Comparison of ENCODE assay signal across 8 cellular contexts in the genomic region with DNA sequence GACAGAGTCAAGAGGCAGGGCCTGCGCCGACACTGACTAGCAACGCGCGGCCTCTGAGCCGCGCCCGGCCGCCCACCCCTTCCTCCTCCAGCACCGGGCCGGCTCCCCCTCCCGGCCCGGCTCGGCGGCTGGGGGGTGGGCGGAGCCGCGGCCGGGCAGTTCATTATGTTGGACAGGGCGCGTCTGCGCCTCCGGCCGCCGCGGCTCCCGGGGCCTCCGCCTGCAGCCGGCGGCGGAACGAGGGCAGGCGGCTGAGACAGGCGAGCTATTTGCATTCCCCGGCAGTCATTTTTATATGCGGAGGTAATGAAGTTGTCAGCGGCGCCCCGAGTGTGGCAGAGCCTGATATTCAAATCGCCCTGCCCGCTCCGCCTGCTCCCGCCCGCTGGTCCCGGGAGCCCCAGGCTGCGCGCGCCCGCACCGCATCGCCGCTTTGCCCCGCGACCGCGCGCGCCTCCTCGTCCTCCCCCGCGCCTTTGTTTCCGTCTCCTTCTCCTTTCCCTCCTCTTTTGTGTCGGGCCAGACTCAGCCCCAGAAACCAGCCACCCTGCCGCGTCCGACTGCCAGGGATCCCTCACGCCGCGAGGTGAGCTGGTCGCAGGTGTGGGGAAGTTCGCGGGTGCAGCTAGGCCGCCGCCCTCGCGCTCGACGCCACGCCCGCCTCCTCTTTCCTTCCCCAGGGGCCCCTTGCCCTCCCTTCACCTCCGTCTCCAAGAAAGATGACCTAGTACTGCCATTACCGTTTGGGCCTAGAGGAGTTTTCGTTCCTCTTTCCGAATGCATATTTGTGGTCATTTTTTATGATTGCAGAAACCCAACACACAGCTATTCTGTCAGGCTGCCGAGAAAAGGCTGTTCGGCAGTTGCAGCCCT.
DNase-seq lines count a peak whose midpoint lies in the region; ATAC-seq, FAIRE-seq and TF ChIP-seq lines count a peak whose summit lies in the region.

No MANE protein-coding gene starts in this region.

- H3K4me1 Mint-ChIP-seq in astrocyte (ENCODE audit: low read depth, unreplicated experiment), result peaks cover 8% of the 10 kb centered on the region

- TF ChIP-seq CTCF in GM06990 (IDR thresholded peaks at IDR 0.05; ENCODE audit: insufficient read depth, low read length, poor library complexity, severe bottlenecking) (no peak), astrocyte (IDR thresholded peaks at IDR 0.05; ENCODE audit: insufficient read depth, low read depth, low read length) (no peak)

- H3K27ac Mint-ChIP-seq in astrocyte (ENCODE audit: unreplicated experiment), result peak overlapping the region; percentile 92

- peak overlapping the region; percentile 98 for H2AFZ ChIP-seq in astrocyte (ENCODE audit: low read depth, low read length)

- no peaks in the 10 kb centered on the region for H3K36me3 ChIP-seq in GM06990 (ENCODE audit: control insufficient read depth, insufficient read depth, low read length)
- no peaks in the 10 kb centered on the region for H3K36me3 ChIP-seq in astrocyte (ENCODE audit: insufficient read depth, low read length)

- H3K79me2 ChIP-seq in astrocyte (ENCODE audit: insufficient read depth, low read length), result no peaks in the 10 kb centered on the region

- no peaks in the 10 kb centered on the region for H3K9me3 ChIP-seq in astrocyte (ENCODE audit: insufficient read depth, low read depth, low read length)

- peak overlapping the region; percentile 65 for H3K9ac ChIP-seq in astrocyte (ENCODE audit: low read length)

- peaks cover 4% of the 10 kb centered on the region for H3K4me1 ChIP-seq in astrocyte (ENCODE audit: insufficient read depth, low read length)

- peak; percentile 94 for DNase-seq in GM06990 (ENCODE audit: extremely low read depth, insufficient read length)
- DNase-seq in Jurkat, Clone E6-1 (ENCODE audit: low read depth, low spot score), result no peak
- DNase-seq in astrocyte (ENCODE audit: low read depth), result peak; percentile 35
- DNase-seq in hypothalamus (lab: John Stamatoyannopoulos, UW), result peak in 42 of 51 donors; percentile 10 to 83 (median 54)
- DNase-seq in putamen (ENCODE audit: low spot score), result peak; percentile 43
- DNase-seq in OCI-M2 (lab: John Stamatoyannopoulos, UW; ENCODE audit: unreplicated experiment), result no peak

- no peak for FAIRE-seq in astrocyte (lab: Jason Lieb, UNC)

- H3K27me3 ChIP-seq in GM06990 (replicated peaks; ENCODE audit: control insufficient read depth, insufficient read depth, low read length) (peaks cover 2% of the 10 kb centered on the region; the same call in 1 of the 2 replicates), astrocyte (ENCODE audit: insufficient read depth, low read length) (no peaks in the 10 kb centered on the region)

- H3K36me3 Mint-ChIP-seq in astrocyte (ENCODE audit: low read depth, unreplicated experiment), result no peaks in the 10 kb centered on the region

- peak; percentile 91 for ATAC-seq in GM21786 (IDR thresholded peaks at IDR 0.05; ENCODE audit: unreplicated experiment)

- no peaks in the 10 kb centered on the region for H3K27me3 Mint-ChIP-seq in astrocyte (ENCODE audit: low read depth, unreplicated experiment)

- H3K27ac ChIP-seq in astrocyte (ENCODE audit: low read depth, low read length), result no peak overlapping the region

- H3K4me3 ChIP-seq in GM06990 (replicated peaks; ENCODE audit: low read depth, low read length), result peak overlapping the region; percentile 61
- peak overlapping the region; percentile 54 for H3K4me3 ChIP-seq in Jurkat, Clone E6-1 (ENCODE audit: low read length)
- H3K4me3 ChIP-seq in astrocyte (ENCODE audit: insufficient read depth, low read depth, low read length), result peak overlapping the region; percentile 64

- no peaks in the 10 kb centered on the region for H3K9me3 Mint-ChIP-seq in astrocyte (ENCODE audit: unreplicated experiment)

- H3K4me3 Mint-ChIP-seq in astrocyte (ENCODE audit: unreplicated experiment), result peak overlapping the region; percentile 90

- peak overlapping the region; percentile 97 for H3K4me2 ChIP-seq in astrocyte (ENCODE audit: low read length)

- TF ChIP-seq POLR2A in Raji (IDR thresholded peaks at IDR 0.05; ENCODE audit: insufficient read depth, low read depth, low read length), result peak; percentile 34

- H4K20me1 ChIP-seq in astrocyte (ENCODE audit: insufficient read depth, low read length), result no peaks in the 10 kb centered on the region

Comparison
In these comparisons a context has a peak if more than half of its experiments do, and no peak if none do; other contexts are left out.
1. DNase-seq: peak in GM06990 (single experiment), astrocyte (single experiment), hypothalamus (42 of 51) and putamen (single experiment); none in Jurkat, Clone E6-1 (single experiment) and OCI-M2 (single experiment).
2. Peak in every context shown above with its lines, with median percentiles within 50 percentile points of each other: H3K4me3 ChIP-seq.